13 cellular contexts compared by ENCODE assay signal in the genomic region with DNA sequence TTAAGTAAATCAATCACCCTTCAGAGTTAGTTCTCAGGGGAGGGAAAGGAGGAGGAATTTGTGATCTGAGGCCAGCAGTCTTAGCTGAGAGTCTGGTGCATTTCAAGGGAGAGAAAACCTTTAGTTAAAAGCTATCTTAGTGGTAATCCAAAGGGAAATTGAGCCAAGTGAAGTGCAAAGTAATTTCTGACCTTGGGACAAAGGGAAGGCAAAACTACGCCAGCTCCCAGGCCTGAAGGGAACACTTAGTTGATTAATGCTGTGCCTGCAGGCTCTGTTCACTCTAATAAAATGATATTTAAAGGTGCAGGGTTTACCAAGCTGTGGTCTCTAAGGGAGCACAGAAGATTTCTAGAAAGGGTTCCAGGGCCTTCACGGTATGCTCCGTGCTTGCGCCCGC. TPM values are rescaled to one million over a fixed set of nuclear protein-coding genes. Genes with fewer than 3 reads are reported as not detected.
"Had no signal": no experiment of that assay in that cellular context is flagged by ENCODE, and none has a peak within 500 bp of the region (broad histone marks: within the 10 kb centered on the region; RNA-seq: fewer than 3 reads in every experiment).

No MANE protein-coding gene starts in this region.

- H3K27ac ChIP-seq: pancreas, thyroid gland had no signal

- H3K27ac Mint-ChIP-seq: activated naive CD8-positive, alpha-beta T cell; natural killer cell treated with Interleukin-12 subunit alpha and Interleukin-12 subunit beta and Interleukin-15 and Interleukin-18, amount 100 ng/mL, for 72 hours; stimulated activated naive CD8-positive, alpha-beta T cell treated with anti-CD3 and anti-CD28 coated beads, Interleukin-15, Interleukin-2, amounts not matched to agents 100 ng/mL and 50 ng/mL, for 24 hours had no signal

- DNase-seq: activated CD4-positive, alpha-beta T cell treated with anti-CD3 and anti-CD28 coated beads, Interleukin-2, amount 50 U/mL, for 1 hour; activated T-cell treated with anti-CD3 and anti-CD28 coated beads, Interleukin-2, amount 50 U/mL, for 1 hour; caudate nucleus; erythroblast; pancreas; SHP77 treated with DMSO at 0.1 percent for 48 hours; stimulated activated CD4-positive, alpha-beta T cell treated with anti-CD3 and anti-CD28 coated beads, Interleukin-4, amount 100 ng/mL, for 24 hours; thyroid gland had no signal

- H3K9me3 ChIP-seq: pancreas, thyroid gland had no signal

- H3K36me3 ChIP-seq: pancreas, thyroid gland had no signal

- H3K9me3 Mint-ChIP-seq: natural killer cell treated with Interleukin-12 subunit alpha and Interleukin-12 subunit beta and Interleukin-15 and Interleukin-18, amount 100 ng/mL, for 72 hours; stimulated activated naive CD8-positive, alpha-beta T cell treated with anti-CD3 and anti-CD28 coated beads, Interleukin-15, Interleukin-2, amounts not matched to agents 100 ng/mL and 50 ng/mL, for 24 hours had no signal

- H3K4me3 ChIP-seq: pancreas, thyroid gland had no signal

- H3K36me3 Mint-ChIP-seq: natural killer cell treated with Interleukin-12 subunit alpha and Interleukin-12 subunit beta and Interleukin-15 and Interleukin-18, amount 100 ng/mL, for 72 hours had no signal

- H3K4me1 ChIP-seq: pancreas had no signal

- H3K27me3 ChIP-seq: pancreas, thyroid gland had no signal

- H3K4me3 Mint-ChIP-seq: activated naive CD8-positive, alpha-beta T cell; natural killer cell treated with Interleukin-12 subunit alpha and Interleukin-12 subunit beta and Interleukin-15 and Interleukin-18, amount 100 ng/mL, for 72 hours; stimulated activated naive CD8-positive, alpha-beta T cell treated with anti-CD3 and anti-CD28 coated beads, Interleukin-15, Interleukin-2, amounts not matched to agents 100 ng/mL and 50 ng/mL, for 24 hours had no signal

RNA-seq across cellular contexts. Expression of gene FMOD, which starts 23.1 kb away (rescaled TPM):
- total RNA-seq: astrocyte; natural killer cell treated with Interleukin-12 subunit alpha and Interleukin-12 subunit beta and Interleukin-15 and Interleukin-18, amount 100 ng/mL, for 72 hours; T-helper 2 cell treated with Interferon-gamma antibody and Interleukin-4, amounts not matched to agents 100 ng/mL and 5 ng/mL, for 36 hours had no signal
